In genomic region chrX:96721398-96721797, GRCh38 we compare ENCODE assay signal across 11 cellular contexts. TPM values are rescaled to one million over a fixed set of nuclear protein-coding genes. Genes with fewer than 3 reads are reported as not detected.
DNase-seq lines count a peak whose midpoint lies in the region; ATAC-seq, FAIRE-seq and TF ChIP-seq lines count a peak whose summit lies in the region.
"Had no signal": no experiment of that assay in that cellular context is flagged by ENCODE, and none has a peak within 500 bp of the region (broad histone marks: within the 10 kb centered on the region; RNA-seq: fewer than 3 reads in every experiment).

No MANE protein-coding gene starts in this region.

- H3K79me2 ChIP-seq in GM12878 (ENCODE audit: control insufficient read depth, insufficient read depth, low read length): no peaks in the 10 kb centered on the region
- H3K79me2 ChIP-seq in PC-9 (ENCODE audit: low read depth): 0 out of 2 replicates have a peak, but pooled peaks cover 15% of the 10 kb centered on the region

- in situ Hi-C loops in GM12878 (cut with MboI): no loop called here

- TF ChIP-seq RAD21 in GM12878 (IDR thresholded peaks at IDR 0.05; ENCODE audit: insufficient read depth, low read depth, low read length): no peak

- H3K27me3 Mint-ChIP-seq in naive thymus-derived CD4-positive, alpha-beta T cell: no peaks in the 10 kb centered on the region
- no peaks in the 10 kb centered on the region for H3K27me3 Mint-ChIP-seq in activated naive CD4-positive, alpha-beta T cell treated with anti-CD3 and anti-CD28 coated beads for 36 hours (ENCODE audit: low read depth)
- H3K27me3 Mint-ChIP-seq: CD4-positive, alpha-beta T cell had no signal

- H3K4me2 ChIP-seq in GM12878 (ENCODE audit: control insufficient read depth, insufficient read depth) (no peak overlapping the region), PC-9 (no peak overlapping the region)

- no peak for TF ChIP-seq POLR2A in GM12878 (IDR thresholded peaks at IDR 0.05; ENCODE audit: low read depth, low read length)

- no peaks in the 10 kb centered on the region for H4K20me1 ChIP-seq in GM12878 (ENCODE audit: control insufficient read depth, insufficient read depth)
- peaks cover 3% of the 10 kb centered on the region; the same call in 1 of the 2 replicates for H4K20me1 ChIP-seq in PC-9 (ENCODE audit: insufficient read depth)

- no peak for TF ChIP-seq CTCF in GM12878 (IDR thresholded peaks at IDR 0.05 in 2 of 3, conservative IDR thresholded peaks at IDR 0.05 in 1 of 3; ENCODE audit: control insufficient read depth in 2 of 3, extremely low read depth in 1 of 3, insufficient read depth in 1 of 3, low read depth in 3 of 3, low read length in 3 of 3)
- TF ChIP-seq CTCF in PC-9 (conservative IDR thresholded peaks at IDR 0.05): no peak

- H2AFZ ChIP-seq in GM12878 (ENCODE audit: control insufficient read depth, low read depth, low read length) (no peak overlapping the region), PC-9 (no peak overlapping the region)

- no peaks in the 10 kb centered on the region for H3K36me3 ChIP-seq in GM12878 (ENCODE audit: control insufficient read depth in 2 of 2, insufficient read depth in 2 of 2, low read length in 1 of 2)
- no peaks in the 10 kb centered on the region for H3K36me3 ChIP-seq in PC-9 (ENCODE audit: low read depth)
- no peaks in the 10 kb centered on the region for H3K36me3 ChIP-seq in naive thymus-derived CD4-positive, alpha-beta T cell (ENCODE audit: control insufficient read depth in 2 of 3, insufficient read depth in 3 of 3, low read length in 3 of 3)
- no peaks in the 10 kb centered on the region for H3K36me3 ChIP-seq in effector memory CD4-positive, alpha-beta T cell (ENCODE audit: control insufficient read depth, insufficient read depth, low read length)

- no peak for FAIRE-seq in GM12878 (lab: Jason Lieb, UNC)

- H3K4me3 Mint-ChIP-seq in naive thymus-derived CD4-positive, alpha-beta T cell: no peak overlapping the region
- no peak overlapping the region for H3K4me3 Mint-ChIP-seq in activated naive CD4-positive, alpha-beta T cell treated with anti-CD3 and anti-CD28 coated beads for 36 hours
- H3K4me3 Mint-ChIP-seq: CD4-positive, alpha-beta T cell; nephron had no signal

- H3F3A ChIP-seq in PC-9 (ENCODE audit: insufficient read depth, low read depth): no peaks in the 10 kb centered on the region

- SMC1A ChIA-PET in GM12878 (lab: Charles Lee; ENCODE audit: uncharacterized antibody, unreplicated experiment): interaction anchor here (1.0 to 2.1 kb wide), 6 partner anchors 12 to 44 kb away, joined by 3 to 7 read pairs (median 4); partner anchors contain the start of gene DIAPH2

- H3K9me3 ChIP-seq in GM12878 (replicated peaks; ENCODE audit: control insufficient read depth, insufficient read depth, low read length): no peaks in the 10 kb centered on the region
- H3K9me3 ChIP-seq in PC-9 (ENCODE audit: insufficient read depth, low read depth): peaks cover 5% of the 10 kb centered on the region; the same call in 1 of the 2 replicates
- no peaks in the 10 kb centered on the region for H3K9me3 ChIP-seq in naive thymus-derived CD4-positive, alpha-beta T cell (ENCODE audit: control insufficient read depth in 2 of 3, low read length in 3 of 3)
- no peaks in the 10 kb centered on the region for H3K9me3 ChIP-seq in effector memory CD4-positive, alpha-beta T cell (ENCODE audit: control insufficient read depth, low read length)

- H3K4me1 ChIP-seq in GM12878 (ENCODE audit: control insufficient read depth, insufficient read depth, low read length): no peaks in the 10 kb centered on the region
- peaks cover 10% of the 10 kb centered on the region for H3K4me1 ChIP-seq in PC-9 (replicated peaks; ENCODE audit: insufficient read depth)
- no peaks in the 10 kb centered on the region for H3K4me1 ChIP-seq in naive thymus-derived CD4-positive, alpha-beta T cell (ENCODE audit: control insufficient read depth in 2 of 2, insufficient read depth in 2 of 2, low read length in 2 of 2)
- H3K4me1 ChIP-seq in effector memory CD4-positive, alpha-beta T cell (ENCODE audit: control insufficient read depth, insufficient read depth, low read length, poor library complexity, severe bottlenecking): no peaks in the 10 kb centered on the region

- H3K27me3 ChIP-seq in GM12878 (replicated peaks in 1 of 2; ENCODE audit: control insufficient read depth in 2 of 2, insufficient read depth in 2 of 2, low read length in 1 of 2) (no peaks in the 10 kb centered on the region), PC-9 (ENCODE audit: insufficient read depth, low read depth) (no peaks in the 10 kb centered on the region)
- no peaks in the 10 kb centered on the region for H3K27me3 ChIP-seq in naive thymus-derived CD4-positive, alpha-beta T cell (ENCODE audit: control insufficient read depth in 2 of 2, insufficient read depth in 2 of 2, low read length in 2 of 2)
- H3K27me3 ChIP-seq in effector memory CD4-positive, alpha-beta T cell (replicated peaks; ENCODE audit: control insufficient read depth, insufficient read depth, low read length, poor library complexity, severe bottlenecking): no peaks in the 10 kb centered on the region

- H3K27ac ChIP-seq in GM12878 (ENCODE audit: control insufficient read depth, insufficient read depth) (no peak overlapping the region), PC-9 (no peak overlapping the region)
- no peak overlapping the region for H3K27ac ChIP-seq in naive thymus-derived CD4-positive, alpha-beta T cell (ENCODE audit: low read depth, low read length)
- H3K27ac ChIP-seq in effector memory CD4-positive, alpha-beta T cell (ENCODE audit: insufficient read depth, low read length, poor library complexity, severe bottlenecking): no peak overlapping the region

- peaks cover 0 to 5% (median 0%) of the 10 kb centered on the region in 5 donors for H3K36me3 Mint-ChIP-seq in naive thymus-derived CD4-positive, alpha-beta T cell
- H3K36me3 Mint-ChIP-seq in activated naive CD4-positive, alpha-beta T cell treated with anti-CD3 and anti-CD28 coated beads for 36 hours (ENCODE audit: low read depth): peaks cover 3% of the 10 kb centered on the region

- RAD21 ChIA-PET in GM12878 (lab: Charles Lee; ENCODE audit: unreplicated experiment): interaction anchor here (1.0 to 1.5 kb wide), 3 partner anchors 8 to 37 kb away, joined by 3 to 6 read pairs (median 3); no protein-coding TSS in a partner anchor

- peaks cover 0 to 3% (median 0%) of the 10 kb centered on the region in 11 donors for H3K9me3 Mint-ChIP-seq in naive thymus-derived CD4-positive, alpha-beta T cell
- peaks cover 3% of the 10 kb centered on the region for H3K9me3 Mint-ChIP-seq in activated naive CD4-positive, alpha-beta T cell treated with anti-CD3 and anti-CD28 coated beads for 36 hours
- H3K9me3 Mint-ChIP-seq: CD4-positive, alpha-beta T cell had no signal

- H3K4me1 Mint-ChIP-seq in naive thymus-derived CD4-positive, alpha-beta T cell: peaks cover 0 to 8% (median 0%) of the 10 kb centered on the region in 7 donors
- no peaks in the 10 kb centered on the region for H3K4me1 Mint-ChIP-seq in activated naive CD4-positive, alpha-beta T cell treated with anti-CD3 and anti-CD28 coated beads for 36 hours (ENCODE audit: low read depth)

- ATAC-seq in GM18498 (IDR thresholded peaks at IDR 0.05; ENCODE audit: unreplicated experiment) (peak; percentile 100), GM21360 (IDR thresholded peaks at IDR 0.05; ENCODE audit: unreplicated experiment) (peak; percentile 99), HG03066 (IDR thresholded peaks at IDR 0.05; ENCODE audit: low read depth, unreplicated experiment) (peak; percentile 98), GM12878 (peak; percentile 100)
- no peak for ATAC-seq in naive thymus-derived CD4-positive, alpha-beta T cell

- H3K9ac ChIP-seq in GM12878 (ENCODE audit: control insufficient read depth, insufficient read depth, low read length): no peak overlapping the region

- intact Hi-C loops in GM12878 (cut with micrococcal nuclease; ENCODE audit: unreplicated experiment): loop anchor here (1.0 kb wide), 1 partner anchor 36 kb away; no protein-coding TSS in a partner anchor
- intact Hi-C loops in PC-9 (cut with micrococcal nuclease; ENCODE audit: unreplicated experiment): no loop called here
- intact Hi-C loops in naive thymus-derived CD4-positive, alpha-beta T cell (cut with micrococcal nuclease): no loop called here
- intact Hi-C loops in activated naive CD4-positive, alpha-beta T cell treated with anti-CD3 and anti-CD28 coated beads for 36 hours (cut with micrococcal nuclease): no loop called here

- BruUV-seq in GM12878 (replicated peaks; lab: Mats Ljungman, UMichigan) (no TSS peak), PC-9 (replicated peaks; lab: Mats Ljungman, UMichigan) (no TSS peak)

- CTCF ChIA-PET in GM12878 (lab: Yijun Ruan, JAX): no interaction called here
- CTCF ChIA-PET in PC-9 (lab: Charles Lee): no interaction called here
- CTCF ChIA-PET in naive thymus-derived CD4-positive, alpha-beta T cell (lab: Charles Lee): no interaction called here
- CTCF ChIA-PET in activated naive CD4-positive, alpha-beta T cell treated with anti-CD3 and anti-CD28 coated beads for 36 hours (lab: Charles Lee): interaction anchor here (0.6 kb wide), 1 partner anchor 23 kb away, joined by 4 read pairs; no protein-coding TSS in a partner anchor

- POLR2A ChIA-PET in GM12878 (lab: Charles Lee): no interaction called here
- POLR2A ChIA-PET in PC-9 (lab: Charles Lee; ENCODE audit: unreplicated experiment): no interaction called here
- POLR2A ChIA-PET in naive thymus-derived CD4-positive, alpha-beta T cell (lab: Charles Lee): no interaction called here

- no peaks in the 10 kb centered on the region for H3K9me2 ChIP-seq in PC-9 (ENCODE audit: insufficient read depth)

- no peak overlapping the region for H3K27ac Mint-ChIP-seq in naive thymus-derived CD4-positive, alpha-beta T cell
- H3K27ac Mint-ChIP-seq in activated naive CD4-positive, alpha-beta T cell treated with anti-CD3 and anti-CD28 coated beads for 36 hours: no peak overlapping the region
- H3K27ac Mint-ChIP-seq: CD4-positive, alpha-beta T cell had no signal

- DNase-seq in GM12878 (ENCODE audit: low read depth, low spot score): peak; percentile 50
- no peak for DNase-seq in PC-9
- DNase-seq in naive thymus-derived CD4-positive, alpha-beta T cell: no peak
- no peak for DNase-seq in activated naive CD4-positive, alpha-beta T cell treated with anti-CD3 and anti-CD28 coated beads for 36 hours
- DNase-seq in effector memory CD4-positive, alpha-beta T cell: no peak
- DNase-seq: CD4-positive, alpha-beta T cell; stimulated activated CD4-positive, alpha-beta T cell treated with anti-CD3 and anti-CD28 coated beads, Interleukin-4, amount 100 ng/mL, for 4 hours had no signal

- H3K4me3 ChIP-seq in GM12878: no peak overlapping the region
- H3K4me3 ChIP-seq in PC-9: no peak overlapping the region
- H3K4me3 ChIP-seq in naive thymus-derived CD4-positive, alpha-beta T cell (ENCODE audit: low read length): no peak overlapping the region
- no peak overlapping the region for H3K4me3 ChIP-seq in effector memory CD4-positive, alpha-beta T cell (ENCODE audit: insufficient read depth, low read depth, low read length, poor library complexity, severe bottlenecking)

- no peak for TF ChIP-seq EP300 in GM12878 (IDR thresholded peaks at IDR 0.05; ENCODE audit: borderline replicate concordance in 1 of 2, control insufficient read depth in 1 of 2, low read depth in 2 of 2, low read length in 2 of 2)

RNA-seq across cellular contexts. Expression of gene DIAPH2, which starts 36.8 kb away (rescaled TPM):
- 69.2 and 73.5 TPM in 2 replicates for total RNA-seq in GM12878 (2013; cell fraction: nucleolus; rRNA removed)
- 11.2 and 12.8 TPM in 2 replicates for total RNA-seq in GM12878 (2014; rRNA removed)
- 16.6 and 18.3 TPM in 2 replicates for total RNA-seq in GM12878 (2014; rRNA removed; fragmentation: Illumina TruSeq; extraction: Trizol)
- 10.3 and 10.8 TPM in 2 replicates for total RNA-seq in GM12878 (2021)
- 1.7 TPM for polyA plus RNA-seq in GM12878 (2011; ENCODE audit: low read depth)
- 5.5 and 8.1 TPM in 2 replicates for polyA plus RNA-seq in GM12878 (2011; rRNA removed)
- polyA plus RNA-seq in GM12878 (2011; cell fraction: cytosol; rRNA removed): 1.8 and 1.9 TPM in 2 replicates
- 3.6 and 4.4 TPM in 2 replicates for polyA plus RNA-seq in GM12878 (2011; cell fraction: nucleus; rRNA removed)
- polyA plus RNA-seq in GM12878 (2012): 2.7 and 4.3 TPM in 2 replicates
- polyA plus RNA-seq in GM12878 (2014; fragmentation: Illumina TruSeq; extraction: Trizol): 8.1 and 11.2 TPM in 2 replicates
- polyA plus RNA-seq in GM12878 (2014; fragmentation: Nextera tagmentation; extraction: Ambion mirVana): 1 to 10 TPM; 2.2 to 2.5 TPM
- 4.0 and 4.4 TPM in 2 replicates for polyA plus RNA-seq in GM12878 (2014; rRNA removed)
- 10 to 100 TPM in 1 of 2 experiments, 1 to 10 TPM in 1; 9.4 to 10.4 TPM for polyA plus RNA-seq in GM12878 (2016; fragmentation: Nextera tagmentation; extraction: Ambion mirVana)
- polyA minus RNA-seq in GM12878 (2011; rRNA and poly(A)+ RNA removed): 12.6 and 13.8 TPM in 2 replicates
- 3.3 and 3.6 TPM in 2 replicates for polyA minus RNA-seq in GM12878 (2011; cell fraction: cytosol; rRNA and poly(A)+ RNA removed)
- polyA minus RNA-seq in GM12878 (2011; cell fraction: nucleus; rRNA and poly(A)+ RNA removed): 18.6 and 32.6 TPM in 2 replicates
- 10.6 and 12.0 TPM in 2 replicates for total RNA-seq in PC-9 (2021)
- total RNA-seq in naive thymus-derived CD4-positive, alpha-beta T cell: 10 to 100 TPM in 2 of 5 experiments, 1 to 10 TPM in 3; 4.3 to 23.9 (median 7.6) TPM
- polyA plus RNA-seq in naive thymus-derived CD4-positive, alpha-beta T cell: 1 to 10 TPM; 4.2 to 5.2 TPM
- total RNA-seq in activated naive CD4-positive, alpha-beta T cell treated with anti-CD3 and anti-CD28 coated beads for 36 hours: 1 to 10 TPM; 9.3 to 9.4 TPM
